1 cellular context compared by ENCODE assay signal in the genomic region with DNA sequence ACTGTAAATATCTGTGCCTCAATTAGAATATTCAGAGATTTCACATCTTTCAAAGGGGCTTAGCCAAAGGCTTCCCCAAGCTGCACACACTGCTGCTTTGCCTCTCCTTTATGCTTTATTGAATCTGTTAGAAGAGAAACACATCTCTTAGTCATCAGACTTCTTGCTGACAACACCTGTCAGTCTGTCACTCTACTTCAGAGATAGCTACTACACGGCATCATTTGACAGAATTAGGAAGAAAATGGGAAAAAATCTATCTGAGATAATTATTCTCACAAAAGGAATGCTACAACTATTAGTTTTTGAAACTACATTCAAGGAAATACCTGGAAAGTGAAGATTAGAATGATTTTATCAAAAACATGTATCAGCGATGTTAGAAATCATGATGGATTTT.
TF ChIP-seq lines count a peak whose summit lies in the region.

No MANE protein-coding gene starts in this region.

TF ChIP-seq in WTC11, 78 proteins besides CTCF, POLR2A, EP300 and RAD21 (continued from another document):
- TF ChIP-seq IRF1 (CRISPR knock-in tag; IDR thresholded peaks at IDR 0.05) (no peak), IRF2 (CRISPR knock-in tag; IDR thresholded peaks at IDR 0.05; ENCODE audit: borderline replicate concordance, low read depth) (no peak), OVOL2 (CRISPR knock-in tag; IDR thresholded peaks at IDR 0.05; ENCODE audit: borderline replicate concordance) (no peak), TCF7 (CRISPR knock-in tag; IDR thresholded peaks at IDR 0.05; ENCODE audit: low read depth) (no peak), TEAD4 (CRISPR knock-in tag; IDR thresholded peaks at IDR 0.05) (no peak), TEAD1 (CRISPR knock-in tag; IDR thresholded peaks at IDR 0.05) (no peak), SMAD3 (CRISPR knock-in tag; IDR thresholded peaks at IDR 0.05; ENCODE audit: borderline replicate concordance) (no peak)
- TF ChIP-seq, protein P1, sequence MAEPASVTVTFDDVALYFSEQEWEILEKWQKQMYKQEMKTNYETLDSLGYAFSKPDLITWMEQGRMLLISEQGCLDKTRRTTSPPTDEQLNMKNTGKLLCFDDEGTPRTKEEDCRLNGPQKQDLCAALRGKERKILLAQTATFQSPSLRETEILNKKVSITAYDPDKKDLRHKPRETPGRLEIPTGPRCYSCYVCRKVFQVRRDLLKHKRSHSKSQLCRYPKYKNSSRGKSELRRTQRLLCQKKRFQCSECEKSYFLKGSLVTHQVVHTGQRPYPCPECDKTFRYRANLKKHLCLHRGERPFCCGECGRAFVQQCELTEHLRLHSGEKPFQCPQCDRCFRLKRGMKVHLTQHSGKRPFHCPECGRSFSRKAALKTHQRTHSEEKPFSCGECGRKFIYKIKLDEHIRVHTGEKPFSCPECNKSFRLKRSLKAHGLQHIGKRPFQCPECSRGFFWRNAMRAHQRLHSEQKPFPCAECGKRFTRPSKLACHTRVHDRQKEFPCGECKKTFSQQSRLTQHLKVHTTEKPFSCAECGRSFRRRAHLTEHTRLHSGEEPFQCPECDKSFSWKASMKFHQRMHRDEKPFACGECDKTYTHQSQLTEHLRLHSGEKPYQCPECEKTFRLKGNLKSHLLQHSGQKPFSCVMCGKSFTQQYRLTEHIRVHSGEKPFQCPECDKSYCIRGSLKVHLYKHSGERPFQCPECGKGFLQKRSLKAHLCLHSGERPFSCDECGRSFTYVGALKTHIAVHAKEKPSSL (CRISPR knock-in tag; conservative IDR thresholded peaks at IDR 0.05), result no peak
- TF ChIP-seq, protein P2, sequence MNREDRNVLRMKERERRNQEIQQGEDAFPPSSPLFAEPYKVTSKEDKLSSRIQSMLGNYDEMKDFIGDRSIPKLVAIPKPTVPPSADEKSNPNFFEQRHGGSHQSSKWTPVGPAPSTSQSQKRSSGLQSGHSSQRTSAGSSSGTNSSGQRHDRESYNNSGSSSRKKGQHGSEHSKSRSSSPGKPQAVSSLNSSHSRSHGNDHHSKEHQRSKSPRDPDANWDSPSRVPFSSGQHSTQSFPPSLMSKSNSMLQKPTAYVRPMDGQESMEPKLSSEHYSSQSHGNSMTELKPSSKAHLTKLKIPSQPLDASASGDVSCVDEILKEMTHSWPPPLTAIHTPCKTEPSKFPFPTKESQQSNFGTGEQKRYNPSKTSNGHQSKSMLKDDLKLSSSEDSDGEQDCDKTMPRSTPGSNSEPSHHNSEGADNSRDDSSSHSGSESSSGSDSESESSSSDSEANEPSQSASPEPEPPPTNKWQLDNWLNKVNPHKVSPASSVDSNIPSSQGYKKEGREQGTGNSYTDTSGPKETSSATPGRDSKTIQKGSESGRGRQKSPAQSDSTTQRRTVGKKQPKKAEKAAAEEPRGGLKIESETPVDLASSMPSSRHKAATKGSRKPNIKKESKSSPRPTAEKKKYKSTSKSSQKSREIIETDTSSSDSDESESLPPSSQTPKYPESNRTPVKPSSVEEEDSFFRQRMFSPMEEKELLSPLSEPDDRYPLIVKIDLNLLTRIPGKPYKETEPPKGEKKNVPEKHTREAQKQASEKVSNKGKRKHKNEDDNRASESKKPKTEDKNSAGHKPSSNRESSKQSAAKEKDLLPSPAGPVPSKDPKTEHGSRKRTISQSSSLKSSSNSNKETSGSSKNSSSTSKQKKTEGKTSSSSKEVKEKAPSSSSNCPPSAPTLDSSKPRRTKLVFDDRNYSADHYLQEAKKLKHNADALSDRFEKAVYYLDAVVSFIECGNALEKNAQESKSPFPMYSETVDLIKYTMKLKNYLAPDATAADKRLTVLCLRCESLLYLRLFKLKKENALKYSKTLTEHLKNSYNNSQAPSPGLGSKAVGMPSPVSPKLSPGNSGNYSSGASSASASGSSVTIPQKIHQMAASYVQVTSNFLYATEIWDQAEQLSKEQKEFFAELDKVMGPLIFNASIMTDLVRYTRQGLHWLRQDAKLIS (CRISPR knock-in tag; IDR thresholded peaks at IDR 0.05; ENCODE audit: borderline replicate concordance), result no peak
